9 cellular contexts compared by ENCODE assay signal in the genomic region with DNA sequence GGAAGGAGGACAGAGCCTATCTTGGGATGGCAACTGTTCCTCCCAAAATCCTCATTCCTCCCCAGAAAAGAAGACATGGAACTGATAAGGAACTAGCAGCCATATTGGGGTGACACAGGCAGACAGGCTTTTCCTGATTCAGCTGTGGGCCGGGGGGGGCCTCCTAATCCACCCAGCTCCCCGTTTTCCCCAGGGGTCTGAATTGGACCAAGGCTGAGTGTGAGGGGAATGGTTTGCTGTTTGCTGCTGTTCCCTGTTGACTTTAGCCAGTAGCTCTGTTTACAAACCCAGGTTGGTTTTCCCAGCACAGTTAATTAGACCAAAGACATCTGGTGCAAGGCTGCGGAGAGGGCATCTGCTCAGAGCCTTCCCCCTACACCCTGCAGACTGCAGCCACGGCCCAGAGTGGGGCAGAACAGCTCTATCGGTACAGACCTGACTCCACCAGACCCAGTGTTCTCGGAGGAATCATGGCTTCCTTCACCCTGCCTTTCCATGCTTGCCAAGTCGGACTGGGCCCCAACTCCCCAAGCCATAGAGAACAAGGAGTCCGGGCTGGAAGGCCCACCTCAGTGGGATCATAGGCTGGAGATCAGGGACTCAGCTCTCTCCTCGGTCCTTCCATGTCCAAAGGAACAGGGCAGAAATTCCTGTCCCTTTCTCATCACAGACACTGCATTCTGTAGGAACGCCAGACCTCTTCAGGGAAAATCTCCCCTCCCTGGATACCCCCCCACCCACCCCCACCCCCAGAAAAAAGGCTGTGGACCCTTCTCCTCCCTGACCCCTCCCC. TPM values are rescaled to one million over a fixed set of nuclear protein-coding genes. Genes with fewer than 3 reads are reported as not detected.
DNase-seq lines count a peak whose midpoint lies in the region; ATAC-seq and TF ChIP-seq lines count a peak whose summit lies in the region.
"Had no signal": no experiment of that assay in that cellular context is flagged by ENCODE, and none has a peak within 500 bp of the region (broad histone marks: within the 10 kb centered on the region; RNA-seq: fewer than 3 reads in every experiment).

No MANE protein-coding gene starts in this region.

- peaks cover 17% of the 10 kb centered on the region for H3K27me3 ChIP-seq in CD4-positive, alpha-beta memory T cell (ENCODE audit: insufficient read depth, low read length)

- no peak overlapping the region for H3K4me3 ChIP-seq in CD4-positive, alpha-beta memory T cell (ENCODE audit: low read length in 2 of 2)

- intact Hi-C loops in CD4-positive, alpha-beta memory T cell (cut with micrococcal nuclease), result no loop called here

- peaks cover 0 to 4% (median 0%) of the 10 kb centered on the region in 8 donors for H3K9me3 Mint-ChIP-seq in CD4-positive, alpha-beta memory T cell
- H3K9me3 Mint-ChIP-seq in chondrocyte (ENCODE audit: low read depth) (no peaks in the 10 kb centered on the region), nephron progenitor cell (no peaks in the 10 kb centered on the region)

- no peak for DNase-seq in CD4-positive, alpha-beta memory T cell
- DNase-seq in NCI-H1694 treated with DMSO at 0.1 percent for 48 hours (lab: John Stamatoyannopoulos, UW) (peak; percentile 87), chondrocyte (ENCODE audit: low spot score) (no peak), nephron progenitor cell (no peak), RWPE1 (ENCODE audit: low spot score) (no peak), NCI-H187 treated with DMSO at 0.1 percent for 48 hours (lab: John Stamatoyannopoulos, UW) (no peak)
- DNase-seq in activated CD8-positive, alpha-beta memory T cell treated with anti-CD3 and anti-CD28 coated beads, Interleukin-2, amount 50 U/mL, for 48 hours, result no peak
- DNase-seq: MV-4-11 had no signal

- no peak for ATAC-seq in HG03521 (IDR thresholded peaks at IDR 0.05; ENCODE audit: unreplicated experiment)

- H3K27ac Mint-ChIP-seq in CD4-positive, alpha-beta memory T cell, result peak overlapping the region in 2 of 7 donors; percentile 50 to 66
- H3K27ac Mint-ChIP-seq in chondrocyte (ENCODE audit: unreplicated experiment) (peak overlapping the region; percentile 91), nephron progenitor cell (peak overlapping the region; percentile 95)

- H3K4me1 Mint-ChIP-seq in CD4-positive, alpha-beta memory T cell, result peaks cover 2 to 18% (median 5%) of the 10 kb centered on the region in 4 donors
- peaks cover 43% of the 10 kb centered on the region for H3K4me1 Mint-ChIP-seq in chondrocyte (ENCODE audit: low read depth)
- peaks cover 77% of the 10 kb centered on the region for H3K4me1 Mint-ChIP-seq in nephron progenitor cell

- CTCF ChIA-PET in CD4-positive, alpha-beta memory T cell (lab: Charles Lee; ENCODE audit: partially characterized antibody), result no interaction called here
- CTCF ChIA-PET in RWPE1 (lab: Yijun Ruan, JAX), result interaction anchor here (0.6 kb wide), 3 partner anchors 9 to 552 kb away, joined by 3 read pairs; no protein-coding TSS in a partner anchor

- H3K27ac ChIP-seq in CD4-positive, alpha-beta memory T cell (ENCODE audit: low read depth, low read length), result no peak overlapping the region
- no peak overlapping the region for H3K27ac ChIP-seq in RWPE1

- peaks cover 6% of the 10 kb centered on the region for H3K4me1 ChIP-seq in CD4-positive, alpha-beta memory T cell (ENCODE audit: insufficient read depth, low read length)

- no peaks in the 10 kb centered on the region for H3K36me3 ChIP-seq in CD4-positive, alpha-beta memory T cell (ENCODE audit: insufficient read depth, low read length)

- H3K27me3 Mint-ChIP-seq in CD4-positive, alpha-beta memory T cell, result peaks cover 38 to 40% of the 10 kb centered on the region in 2 donors
- H3K27me3 Mint-ChIP-seq in chondrocyte (ENCODE audit: low read depth) (no peaks in the 10 kb centered on the region), nephron progenitor cell (ENCODE audit: low read depth, poor library complexity) (peaks cover 59% of the 10 kb centered on the region)

- POLR2A ChIA-PET in CD4-positive, alpha-beta memory T cell (lab: Charles Lee; ENCODE audit: partially characterized antibody), result no interaction called here
- POLR2A ChIA-PET in RWPE1 (lab: Yijun Ruan, JAX; ENCODE audit: low non-redundant PET), result no interaction called here

- no peaks in the 10 kb centered on the region for H3K36me3 Mint-ChIP-seq in CD4-positive, alpha-beta memory T cell
- peaks cover 11% of the 10 kb centered on the region for H3K36me3 Mint-ChIP-seq in chondrocyte (ENCODE audit: low read depth)
- peaks cover 4% of the 10 kb centered on the region for H3K36me3 Mint-ChIP-seq in nephron progenitor cell (ENCODE audit: low read depth)

- peak overlapping the region in 7 of 8 donors; percentile 17 to 81 (median 48) for H3K4me3 Mint-ChIP-seq in CD4-positive, alpha-beta memory T cell
- peak overlapping the region; percentile 86 for H3K4me3 Mint-ChIP-seq in chondrocyte (ENCODE audit: unreplicated experiment)
- peak overlapping the region; percentile 89 for H3K4me3 Mint-ChIP-seq in nephron progenitor cell

- TF ChIP-seq CTCF in chondrocyte (IDR thresholded peaks at IDR 0.05), result no peak
- no peak for TF ChIP-seq CTCF in nephron progenitor cell (IDR thresholded peaks at IDR 0.05)
- no peak for TF ChIP-seq CTCF in RWPE1 (conservative IDR thresholded peaks at IDR 0.05; ENCODE audit: low read depth)

- no peaks in the 10 kb centered on the region for H3K9me3 ChIP-seq in CD4-positive, alpha-beta memory T cell (ENCODE audit: control insufficient read depth in 1 of 2, low read length in 2 of 2)

RNA-seq across cellular contexts. Expression of a gene that starts 1.7 kb away (rescaled TPM):
- total RNA-seq in CD4-positive, alpha-beta memory T cell, result not detected
- under 1 TPM in 1 of 2 donors, not detected in 1; 0.41 TPM for polyA plus RNA-seq in CD4-positive, alpha-beta memory T cell
- 83.1 to 164 TPM (median 155 TPM) in 3 replicates for total RNA-seq in chondrocyte

Comparison
In these comparisons a context has a peak if more than half of its experiments do, and no peak if none do; other contexts are left out.
1. RNA of a gene that starts 1.7 kb away (total RNA-seq): 83.1 to 164 TPM in chondrocyte; not detected in CD4-positive, alpha-beta memory T cell; every median in the first group is over 10 times any median in the second.
2. Peak in every context shown above with its lines, with median percentiles within 50 percentile points of each other: H3K4me3 Mint-ChIP-seq.